25 cellular contexts compared by ENCODE assay signal in genomic region chr6:126204598-126204997, GRCh38.
"Had no signal": no experiment of that assay in that cellular context is flagged by ENCODE, and none has a peak within 500 bp of the region (broad histone marks: within the 10 kb centered on the region; RNA-seq: fewer than 3 reads in every experiment).

No MANE protein-coding gene starts in this region.

- H3K27me3 ChIP-seq: left lung, ovary, right atrium auricular region, right lobe of liver, stomach, testis, thyroid gland, transverse colon, upper lobe of left lung, vagina had no signal

- DNase-seq: hypothalamus; immature natural killer cell; kidney; left colon; left lung; lower lobe of right lung; mesendoderm; naive B cell; natural killer cell; ovary; right lobe of liver; stimulated activated CD4-positive, alpha-beta T cell treated with anti-CD3 and anti-CD28 coated beads, Interleukin-12 subunit alpha, Interleukin-12 subunit beta, amount 100 ng/mL, for 4 hours; stimulated activated CD4-positive, alpha-beta T cell treated with anti-CD3 and anti-CD28 coated beads, Interleukin-15, amount 100 ng/mL, for 24 hours; stimulated activated CD4-positive, alpha-beta T cell treated with anti-CD3 and anti-CD28 coated beads, Interleukin-2, amount 100 ng/mL, for 24 hours; stimulated activated CD4-positive, alpha-beta T cell treated with anti-CD3 and anti-CD28 coated beads, Interleukin-4, amount 100 ng/mL, for 1 hour; stimulated activated naive B cell treated with anti-CD40 and anti-IgM and Interleukin-4, amounts not matched to agents 10 μg/mL and 1 μg/mL and 100 μg/mL, for 72 hours; stimulated activated naive CD8-positive, alpha-beta T cell treated with anti-CD3 and anti-CD28 coated beads, Interleukin-15, Interleukin-2, amounts not matched to agents 100 U/mL and 50 U/mL, for 24 hours; stomach; testis; thyroid gland; transverse colon; upper lobe of left lung had no signal

- H3K27ac ChIP-seq: left lung, lower lobe of right lung, ovary, right atrium auricular region, right lobe of liver, stomach, testis, thyroid gland, transverse colon, upper lobe of left lung, vagina had no signal

- FAIRE-seq: islet of Langerhans, kidney had no signal

- H3K9me3 ChIP-seq: left lung, lower lobe of right lung, ovary, right atrium auricular region, stomach, testis, thyroid gland, transverse colon, upper lobe of left lung, vagina had no signal

- H3K4me3 ChIP-seq: left lung, lower lobe of right lung, ovary, right atrium auricular region, right lobe of liver, stomach, testis, thyroid gland, transverse colon, upper lobe of left lung, vagina had no signal

- ATAC-seq: left colon; left lung; lower lobe of right lung; natural killer cell; right lobe of liver; stimulated activated naive B cell treated with anti-CD40 and anti-IgM and Interleukin-4, amounts not matched to agents 10 μg/mL and 1 μg/mL and 100 μg/mL, for 72 hours; stimulated activated naive CD8-positive, alpha-beta T cell treated with anti-CD3 and anti-CD28 coated beads, Interleukin-15, Interleukin-2, amounts not matched to agents 100 U/mL and 50 U/mL, for 24 hours had no signal

- H3K36me3 ChIP-seq: left lung, lower lobe of right lung, ovary, right atrium auricular region, right lobe of liver, stomach, thyroid gland, transverse colon, upper lobe of left lung, vagina had no signal

- H3K4me1 ChIP-seq: left lung, lower lobe of right lung, right atrium auricular region, right lobe of liver, stomach, testis, thyroid gland, transverse colon, upper lobe of left lung, vagina had no signal
